Comparison of ENCODE assay signal across 16 cellular contexts in the genomic region with DNA sequence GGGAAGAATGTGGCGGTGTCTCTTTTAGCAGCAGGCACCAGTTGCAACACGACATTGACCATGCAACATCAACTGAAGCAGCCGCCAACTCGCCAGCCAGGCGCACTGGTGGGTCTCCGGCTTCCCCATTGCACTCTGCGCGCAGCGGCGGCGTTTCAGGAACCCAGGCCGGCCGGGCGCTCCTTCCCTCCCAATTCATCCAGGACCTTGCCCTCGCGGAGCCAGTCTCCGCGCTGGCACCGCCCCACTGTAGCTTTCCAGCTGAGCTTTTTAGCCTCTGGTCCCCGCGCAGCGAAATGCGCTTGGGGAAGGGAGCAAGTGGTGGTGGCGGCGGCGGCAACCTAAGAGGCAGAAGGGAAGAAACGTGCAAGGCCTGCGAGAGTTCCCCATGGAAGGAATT.
"Had no signal": no experiment of that assay in that cellular context is flagged by ENCODE, and none has a peak within 500 bp of the region (broad histone marks: within the 10 kb centered on the region; RNA-seq: fewer than 3 reads in every experiment).

No MANE protein-coding gene starts in this region.

- ATAC-seq: activated T-cell treated with anti-CD3 and anti-CD28 coated beads, Interleukin-2, amount 50 U/mL, for 4 hours; esophagus mucosa; heart right ventricle; naive thymus-derived CD4-positive, alpha-beta T cell; pancreas; SK-N-SH treated with all-trans-retinoic acid at 6 μM for 48 hours; stimulated activated naive CD8-positive, alpha-beta T cell treated with anti-CD3 and anti-CD28 coated beads, Interleukin-15, amount 100 ng/mL, for 72 hours had no signal

- H3K9me3 ChIP-seq: ascending aorta, heart right ventricle, pancreas, suprapubic skin had no signal

- H3K4me3 ChIP-seq: ascending aorta, heart right ventricle, pancreas, suprapubic skin had no signal

- DNase-seq: activated CD4-positive, alpha-beta T cell treated with anti-CD3 and anti-CD28 coated beads, Interleukin-2, amount 10 ng/mL, durations not matched to agents 24 days and 14 days; activated CD8-positive, alpha-beta memory T cell treated with anti-CD3 and anti-CD28 coated beads, Interleukin-2, amount 50 U/mL, for 4 hours; activated T-cell treated with anti-CD3 and anti-CD28 coated beads, Interleukin-2, amount 50 U/mL, for 4 hours; effector CD4-positive, alpha-beta T cell; heart right ventricle; immature natural killer cell; mesendoderm; naive thymus-derived CD4-positive, alpha-beta T cell; stimulated activated naive CD8-positive, alpha-beta T cell treated with anti-CD3 and anti-CD28 coated beads, Interleukin-15, amount 100 ng/mL, for 72 hours; T-helper 1 cell; T-helper 9 cell had no signal

- H3K4me1 ChIP-seq: ascending aorta, heart right ventricle, pancreas, suprapubic skin had no signal

- H3K27ac ChIP-seq: ascending aorta, heart right ventricle, pancreas, suprapubic skin had no signal

- H3K27me3 ChIP-seq: ascending aorta, pancreas had no signal

- H3K36me3 ChIP-seq: ascending aorta, heart right ventricle, pancreas, suprapubic skin had no signal
